In the genomic region with DNA sequence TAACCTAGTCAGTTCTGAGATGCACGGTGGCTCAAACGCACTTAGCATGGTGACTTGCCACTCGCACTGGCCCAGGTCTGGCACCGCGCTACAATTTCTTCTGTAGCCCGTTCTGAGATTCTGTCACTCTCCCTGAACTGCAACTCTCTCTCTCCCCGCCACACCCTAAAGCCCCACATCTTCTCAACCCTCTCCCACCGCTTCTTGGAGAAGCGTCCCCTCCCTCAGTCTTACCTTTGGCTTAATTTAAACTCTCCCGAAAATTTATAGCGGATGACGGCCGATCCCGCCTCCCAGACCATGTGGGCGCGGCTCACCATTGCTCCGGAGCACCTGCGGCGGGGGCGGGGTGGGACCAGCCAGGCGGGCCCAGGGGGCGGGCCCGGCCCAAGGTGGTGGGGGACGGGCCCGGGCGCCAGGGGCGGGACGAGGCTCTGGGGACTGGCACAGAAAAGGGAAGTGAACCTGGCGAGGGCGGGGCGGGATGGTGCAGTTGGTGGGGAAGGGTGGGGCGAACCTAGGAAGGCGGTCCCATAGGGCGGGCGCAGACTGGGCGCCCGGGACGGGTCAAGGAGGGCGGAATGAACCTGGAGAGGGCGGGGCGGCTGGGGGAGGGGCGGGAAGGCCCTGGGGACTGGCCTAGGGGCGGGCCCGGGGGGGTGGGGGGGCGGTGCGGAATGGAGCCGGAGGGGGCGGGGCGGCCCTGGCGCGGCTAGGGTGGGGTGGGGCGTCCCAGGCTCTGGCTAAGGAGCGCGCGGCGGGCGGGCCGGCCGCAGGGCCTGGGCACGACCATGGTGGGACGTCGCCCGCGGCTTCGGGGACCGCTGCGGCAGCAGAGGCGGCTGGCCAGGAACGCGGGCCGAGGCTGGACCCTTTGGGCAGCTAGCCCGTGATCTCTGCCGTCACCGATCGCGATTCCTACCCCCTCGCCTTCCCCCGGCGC, we compare ENCODE assay signal across 8 cellular contexts. TPM values are rescaled to one million over a fixed set of nuclear protein-coding genes. Genes with fewer than 3 reads are reported as not detected.
DNase-seq lines count a peak whose midpoint lies in the region; ATAC-seq and TF ChIP-seq lines count a peak whose summit lies in the region.

A gene (plus strand): TSS at position 730 of the 943 bp plus-strand sequence. CDS start 305 bp downstream, outside the sequence.

- ATAC-seq in GM19023 (IDR thresholded peaks at IDR 0.05; ENCODE audit: unreplicated experiment) (peak; percentile 84), HG03175 (IDR thresholded peaks at IDR 0.05; ENCODE audit: unreplicated experiment) (peak; percentile 86), left lung (peak; percentile 93)
- peak; percentile 92 for ATAC-seq in activated CD4-positive, CD25-positive, alpha-beta regulatory T cell treated with anti-CD3 and anti-CD28 coated beads, Interleukin-2, amount 50 U/mL, for 24 hours

- H3K27ac ChIP-seq in ACC112 (ENCODE audit: low read depth, low read length), result no peak within 1 kb of the TSS
- peak within 1 kb of the TSS; percentile 41 to 66 for H3K27ac ChIP-seq in left lung

- DNase-seq in NCI-H226 (peak; percentile 63), cerebellar cortex (ENCODE audit: low spot score) (peak; percentile 56), left lung (peak; percentile 97)
- peak; percentile 83 for DNase-seq in stimulated activated CD4-positive, alpha-beta T cell treated with anti-CD3 and anti-CD28 coated beads, Interleukin-4, amount 100 ng/mL, for 24 hours

- intact Hi-C loops in left lung (cut with DNase I), result no loop called here

- peaks cover 13% of the 10 kb centered on the region; the same call in 1 of the 2 replicates for H3K27me3 ChIP-seq in ACC112 (ENCODE audit: insufficient read depth, low read length)
- H3K27me3 ChIP-seq in left lung, result peaks cover 10 to 30% of the 10 kb centered on the region in 2 donors

- H3K36me3 ChIP-seq in ACC112 (ENCODE audit: insufficient read depth, low read length) (no peaks in the 10 kb centered on the region), left lung (no peaks in the 10 kb centered on the region)

- no peak for TF ChIP-seq CTCF in left lung (IDR thresholded peaks at IDR 0.05)

- no peaks in the 10 kb centered on the region for H3K9me3 ChIP-seq in left lung

- H2AFZ ChIP-seq in ACC112 (ENCODE audit: low read length, unreplicated experiment), result peak within 1 kb of the TSS; percentile 97

- H3K4me1 ChIP-seq in ACC112 (ENCODE audit: control insufficient read depth, insufficient read depth, low read length, unreplicated experiment) (no peaks in the 10 kb centered on the region), left lung (peaks cover 0 to 19% of the 10 kb centered on the region in 2 donors)

- H3K4me3 ChIP-seq in ACC112 (ENCODE audit: low read depth, low read length) (peak within 1 kb of the TSS; percentile 87), left lung (peak within 1 kb of the TSS; percentile 54 to 72)

- no peaks in the 10 kb centered on the region for H3K79me2 ChIP-seq in ACC112 (ENCODE audit: control insufficient read depth, insufficient read depth, low read length, unreplicated experiment)

RNA-seq across cellular contexts. Expression of the gene that starts here (rescaled TPM):
- total RNA-seq in left lung, result 1 to 10 TPM; 6.0 to 8.9 TPM
